Comparison of ENCODE assay signal across 10 cellular contexts in the genomic region with DNA sequence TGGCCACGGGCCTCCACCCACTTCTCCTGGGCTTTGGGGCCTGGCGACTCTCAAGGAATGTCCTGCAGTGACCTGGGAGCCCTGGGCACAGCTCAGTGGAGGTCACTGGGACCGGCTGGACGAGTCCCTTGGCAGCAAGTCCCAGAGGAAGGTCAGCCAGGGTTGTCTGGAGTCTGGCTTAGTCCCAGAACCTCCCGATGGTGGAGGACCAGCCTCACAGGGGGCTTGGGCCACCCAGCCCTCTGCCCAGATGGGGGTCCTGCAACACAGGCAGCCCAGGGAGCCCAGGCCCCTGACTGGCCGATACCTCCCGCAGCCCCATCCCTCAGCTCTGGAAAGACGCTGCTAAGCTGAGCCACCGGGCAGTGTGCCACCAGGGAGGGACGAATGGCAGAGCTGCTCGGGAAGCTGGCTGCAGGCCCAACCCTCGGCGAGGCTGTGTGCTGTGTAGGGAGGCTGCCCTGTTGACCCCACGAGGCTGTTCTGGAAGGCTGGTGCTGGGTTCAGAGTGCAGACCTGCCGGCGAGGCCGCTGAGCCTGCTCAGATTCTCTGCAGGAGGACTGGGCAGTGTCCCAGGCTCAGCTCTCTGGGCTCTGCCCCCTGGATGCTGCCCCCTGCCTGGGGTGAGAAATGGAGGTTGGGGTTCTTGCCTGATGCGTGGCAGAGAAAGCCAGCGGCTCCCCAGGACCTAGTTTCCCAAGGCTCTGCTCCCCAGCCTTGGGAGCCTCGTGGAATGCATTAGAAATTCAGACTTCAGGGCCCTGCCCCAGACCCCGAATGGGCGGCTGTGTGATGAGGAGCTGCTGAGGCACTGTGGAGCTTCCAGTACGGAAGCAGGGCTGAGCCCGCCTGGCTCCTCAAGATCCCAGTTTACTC.
DNase-seq lines count a peak whose midpoint lies in the region; ATAC-seq, FAIRE-seq and TF ChIP-seq lines count a peak whose summit lies in the region.
"Had no signal": no experiment of that assay in that cellular context is flagged by ENCODE, and none has a peak within 500 bp of the region (broad histone marks: within the 10 kb centered on the region; RNA-seq: fewer than 3 reads in every experiment).

No MANE protein-coding gene starts in this region.

- POLR2A ChIA-PET in HEK293 (lab: Yijun Ruan, JAX): no interaction called here

- no peaks in the 10 kb centered on the region for H3K27me3 ChIP-seq in astrocyte (ENCODE audit: insufficient read depth, low read length)
- H3K27me3 ChIP-seq in trophoblast cell (ENCODE audit: insufficient read depth, low read length): no peaks in the 10 kb centered on the region
- H3K27me3 ChIP-seq in esophagus squamous epithelium: peaks cover 0 to 59% (median 0%) of the 10 kb centered on the region in 4 donors

- no peaks in the 10 kb centered on the region for H3K79me2 ChIP-seq in astrocyte (ENCODE audit: insufficient read depth, low read length)
- H3K79me2 ChIP-seq in trophoblast cell (ENCODE audit: control insufficient read depth, insufficient read depth, low read length, poor library complexity): no peaks in the 10 kb centered on the region

- no peak overlapping the region for H3K4ac ChIP-seq in trophoblast cell (ENCODE audit: low read depth, low read length)

- H3K4me1 ChIP-seq in HEK293 (ENCODE audit: control insufficient read depth, insufficient read depth, low read length): no peaks in the 10 kb centered on the region
- no peaks in the 10 kb centered on the region for H3K4me1 ChIP-seq in astrocyte (ENCODE audit: insufficient read depth, low read length)
- no peaks in the 10 kb centered on the region for H3K4me1 ChIP-seq in trophoblast cell (ENCODE audit: control insufficient read depth in 1 of 2, insufficient read depth in 2 of 2, low read length in 2 of 2)
- H3K4me1 ChIP-seq in esophagus squamous epithelium: peaks cover 3 to 13% (median 10%) of the 10 kb centered on the region in 3 donors

- no peak overlapping the region for H4K8ac ChIP-seq in trophoblast cell (ENCODE audit: low read depth, low read length)

- H3K36me3 Mint-ChIP-seq in astrocyte (ENCODE audit: low read depth, unreplicated experiment): no peaks in the 10 kb centered on the region
- H3K36me3 Mint-ChIP-seq: stimulated activated naive B cell treated with anti-CD40 and anti-IgM and Interleukin-4, amounts not matched to agents 10 μg/mL and 1 μg/mL and 100 μg/mL, for 72 hours had no signal

- H3K18ac ChIP-seq in trophoblast cell (ENCODE audit: low read length): no peak overlapping the region

- no peak for TF ChIP-seq CTCF in HEK293 (tag by site-specific recombination; IDR thresholded peaks at IDR 0.05)
- no peak for TF ChIP-seq CTCF in astrocyte (IDR thresholded peaks at IDR 0.05; ENCODE audit: insufficient read depth, low read depth, low read length)
- no peak for TF ChIP-seq CTCF in esophagus squamous epithelium (IDR thresholded peaks at IDR 0.05)

- no peaks in the 10 kb centered on the region for H3K4me1 Mint-ChIP-seq in astrocyte (ENCODE audit: low read depth, unreplicated experiment)
- H3K4me1 Mint-ChIP-seq: stimulated activated naive B cell treated with anti-CD40 and anti-IgM and Interleukin-4, amounts not matched to agents 10 μg/mL and 1 μg/mL and 100 μg/mL, for 72 hours had no signal

- H3K14ac ChIP-seq in trophoblast cell (ENCODE audit: low read length): no peak overlapping the region

- H4K91ac ChIP-seq in trophoblast cell (ENCODE audit: low read depth, low read length): no peak overlapping the region

- CTCF ChIA-PET in HEK293 (lab: Yijun Ruan, JAX): no interaction called here

- H3K4me3 ChIP-seq in HEK293 (ENCODE audit: low read depth, low read length) (no peak overlapping the region), astrocyte (ENCODE audit: insufficient read depth, low read depth, low read length) (no peak overlapping the region), trophoblast cell (ENCODE audit: low read depth, low read length) (no peak overlapping the region), esophagus squamous epithelium (peak overlapping the region in 1 of 4 donors; percentile 28)

- no peaks in the 10 kb centered on the region for H3K36me3 ChIP-seq in HEK293 (ENCODE audit: control insufficient read depth in 2 of 2, insufficient read depth in 1 of 2, low read length in 2 of 2)
- H3K36me3 ChIP-seq in astrocyte (ENCODE audit: insufficient read depth, low read length): no peaks in the 10 kb centered on the region
- H3K36me3 ChIP-seq in trophoblast cell (ENCODE audit: control insufficient read depth in 1 of 2, insufficient read depth in 2 of 2, low read length in 2 of 2): no peaks in the 10 kb centered on the region
- no peaks in the 10 kb centered on the region for H3K36me3 ChIP-seq in esophagus squamous epithelium

- H2BK12ac ChIP-seq in trophoblast cell (ENCODE audit: low read length): no peak overlapping the region

- H2BK5ac ChIP-seq in trophoblast cell (ENCODE audit: low read depth, low read length, poor library complexity): no peak overlapping the region

- peak; percentile 12 for DNase-seq in astrocyte (ENCODE audit: low read depth)
- peak in 47 of 51 donors; percentile 1 to 84 (median 54) for DNase-seq in hypothalamus (lab: John Stamatoyannopoulos, UW)
- DNase-seq in substantia nigra (lab: John Stamatoyannopoulos, UW): peak in 43 of 49 donors; percentile 21 to 98 (median 68)
- DNase-seq in trophoblast cell: no peak
- no peak for DNase-seq in esophagus squamous epithelium (lab: John Stamatoyannopoulos, UW)
- DNase-seq: stimulated activated naive B cell treated with anti-CD40 and anti-IgM and Interleukin-4, amounts not matched to agents 10 μg/mL and 1 μg/mL and 100 μg/mL, for 72 hours had no signal

- no peak for FAIRE-seq in astrocyte (lab: Jason Lieb, UNC)
- FAIRE-seq: endometrium had no signal

- WGBS in trophoblast cell (ENCODE audit: extremely low coverage, insufficient coverage, insufficient read length): no CpG with 5 or more reads among the region's 24 CpGs
- WGBS in esophagus squamous epithelium, 2 donors: 11 to 70% methylated on average over 2 to 6 of the region's 24 CpGs

- H2BK120ac ChIP-seq in trophoblast cell (ENCODE audit: insufficient read depth, low read length, poor library complexity): no peak overlapping the region

- H4K20me1 ChIP-seq in astrocyte (ENCODE audit: insufficient read depth, low read length): no peaks in the 10 kb centered on the region

- peaks cover 2% of the 10 kb centered on the region for H3K9me3 Mint-ChIP-seq in astrocyte (ENCODE audit: unreplicated experiment)
- H3K9me3 Mint-ChIP-seq: stimulated activated naive B cell treated with anti-CD40 and anti-IgM and Interleukin-4, amounts not matched to agents 10 μg/mL and 1 μg/mL and 100 μg/mL, for 72 hours had no signal

- H2AFZ ChIP-seq in astrocyte (ENCODE audit: low read depth, low read length) (no peak overlapping the region), trophoblast cell (ENCODE audit: insufficient read depth, low read length, poor library complexity) (no peak overlapping the region)

- intact Hi-C loops in esophagus squamous epithelium (cut with DNase I): no loop called here

- H3K27ac ChIP-seq in HEK293 (ENCODE audit: extremely low read depth, low read depth, low read length) (no peak overlapping the region), astrocyte (ENCODE audit: low read depth, low read length) (no peak overlapping the region), substantia nigra (ENCODE audit: low read depth, low read length, poor library complexity, severe bottlenecking) (no peak overlapping the region), trophoblast cell (ENCODE audit: low read depth, low read length) (no peak overlapping the region), esophagus squamous epithelium (no peak overlapping the region)

- H3K9ac ChIP-seq in astrocyte (ENCODE audit: low read length) (no peak overlapping the region), trophoblast cell (ENCODE audit: low read length) (no peak overlapping the region)

- no peaks in the 10 kb centered on the region for H3K79me1 ChIP-seq in trophoblast cell (ENCODE audit: low read length)

- no peak overlapping the region for H2AK5ac ChIP-seq in trophoblast cell (ENCODE audit: low read length)

- TF ChIP-seq POLR2A in esophagus squamous epithelium (IDR thresholded peaks at IDR 0.05): no peak

- ATAC-seq in HG02885 (IDR thresholded peaks at IDR 0.05; ENCODE audit: poor library complexity, unreplicated experiment) (no peak), GM18502 (IDR thresholded peaks at IDR 0.05; ENCODE audit: poor library complexity, unreplicated experiment) (no peak)
- ATAC-seq: stimulated activated naive B cell treated with anti-CD40 and anti-IgM and Interleukin-4, amounts not matched to agents 10 μg/mL and 1 μg/mL and 100 μg/mL, for 72 hours had no signal

- H3K27me3 Mint-ChIP-seq in astrocyte (ENCODE audit: low read depth, unreplicated experiment): peaks cover 49% of the 10 kb centered on the region

- H3K4me2 ChIP-seq in astrocyte (ENCODE audit: low read length) (no peak overlapping the region), trophoblast cell (ENCODE audit: low read length) (no peak overlapping the region)

- H3K23ac ChIP-seq in trophoblast cell (ENCODE audit: low read length): no peak overlapping the region

- H3K9me3 ChIP-seq in HEK293 (ENCODE audit: control insufficient read depth, insufficient read depth, low read depth, low read length): no peaks in the 10 kb centered on the region
- H3K9me3 ChIP-seq in astrocyte (ENCODE audit: insufficient read depth, low read depth, low read length): no peaks in the 10 kb centered on the region
- H3K9me3 ChIP-seq in trophoblast cell (ENCODE audit: insufficient read depth, low read depth, low read length): peaks cover 5% of the 10 kb centered on the region
- H3K9me3 ChIP-seq in esophagus squamous epithelium: no peaks in the 10 kb centered on the region

- no peak overlapping the region for H3K27ac Mint-ChIP-seq in astrocyte (ENCODE audit: unreplicated experiment)
- H3K27ac Mint-ChIP-seq: stimulated activated naive B cell treated with anti-CD40 and anti-IgM and Interleukin-4, amounts not matched to agents 10 μg/mL and 1 μg/mL and 100 μg/mL, for 72 hours had no signal

- no peak overlapping the region for H4K12ac ChIP-seq in trophoblast cell (ENCODE audit: low read depth, low read length)

- H3K4me3 Mint-ChIP-seq in astrocyte (ENCODE audit: unreplicated experiment): no peak overlapping the region
- H3K4me3 Mint-ChIP-seq: stimulated activated naive B cell treated with anti-CD40 and anti-IgM and Interleukin-4, amounts not matched to agents 10 μg/mL and 1 μg/mL and 100 μg/mL, for 72 hours had no signal

Comparison
In these comparisons a context has a peak if more than half of its experiments do, and no peak if none do; other contexts are left out.
1. DNase-seq: peak in astrocyte (single experiment), hypothalamus (47 of 51) and substantia nigra (43 of 49); none in trophoblast cell (0 of 2) and esophagus squamous epithelium (single experiment).